ENCODE assay signal across 15 cellular contexts in the genomic region with DNA sequence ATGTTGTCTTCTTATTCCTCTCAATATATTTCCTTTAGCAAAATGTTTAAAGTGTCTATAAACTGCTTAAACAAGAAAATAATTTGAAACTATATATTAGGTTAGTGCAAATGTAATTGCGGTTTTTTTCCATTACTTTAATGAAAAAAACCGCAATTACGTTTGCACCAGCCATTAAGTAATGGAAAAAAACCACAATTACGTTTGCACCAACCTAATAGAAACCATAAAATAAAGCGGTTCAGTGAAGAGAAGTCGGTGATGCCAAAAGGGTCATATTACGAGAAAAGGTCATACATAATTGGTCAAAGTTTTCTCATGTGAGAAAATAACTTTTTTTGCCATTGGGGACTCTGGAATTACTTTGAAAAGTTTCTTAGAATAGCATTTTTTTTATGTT.
DNase-seq lines count a peak whose midpoint lies in the region; ATAC-seq lines count a peak whose summit lies in the region.
"Had no signal": no experiment of that assay in that cellular context is flagged by ENCODE, and none has a peak within 500 bp of the region (broad histone marks: within the 10 kb centered on the region; RNA-seq: fewer than 3 reads in every experiment).

No MANE protein-coding gene starts in this region.

- no peaks in the 10 kb centered on the region for H3F3A ChIP-seq in GM23248 (ENCODE audit: insufficient read depth)

- H3K27ac ChIP-seq in GM23248: no peak overlapping the region

- DNase-seq in GM23248 (peak; percentile 3), KBM-7 (peak; percentile 32), RPMI8226 (peak; percentile 4), fibroblast of peridontal ligament (ENCODE audit: extremely low read depth) (peak; percentile 2)
- no peak for DNase-seq in stimulated activated effector memory CD8-positive, alpha-beta T cell treated with anti-CD3 and anti-CD28 coated beads, Interleukin-12 subunit alpha, Interleukin-12 subunit beta, amount 100 ng/mL, for 72 hours (ENCODE audit: low spot score in 2 of 2)
- DNase-seq: BE2C; C1 segment of cervical spinal cord; Caco-2; CD4-positive, CD25-positive, alpha-beta regulatory T cell; CD8-positive, alpha-beta memory T cell; IMR-90 had no signal

- no peaks in the 10 kb centered on the region for H3K27me3 ChIP-seq in GM23248 (replicated peaks; ENCODE audit: insufficient read depth)
- H3K27me3 ChIP-seq: BE2C had no signal

- H3K36me3 Mint-ChIP-seq in stimulated activated effector memory CD8-positive, alpha-beta T cell treated with anti-CD3 and anti-CD28 coated beads, Interleukin-12 subunit alpha, Interleukin-12 subunit beta, amount 100 ng/mL, for 72 hours: no peaks in the 10 kb centered on the region
- H3K36me3 Mint-ChIP-seq: CD4-positive, CD25-positive, alpha-beta regulatory T cell; CD8-positive, alpha-beta memory T cell had no signal

- no peak overlapping the region for H3K4me2 ChIP-seq in GM23248 (ENCODE audit: unreplicated experiment)

- no peak overlapping the region for H2AFZ ChIP-seq in GM23248

- no peak overlapping the region for H3K4me3 ChIP-seq in GM23248
- H3K4me3 ChIP-seq: HAP-1, K562 had no signal

- H3K36me3 ChIP-seq in GM23248 (ENCODE audit: low read depth): no peaks in the 10 kb centered on the region
- H3K36me3 ChIP-seq: BE2C, HAP-1 had no signal

- no peaks in the 10 kb centered on the region for H3K9me3 ChIP-seq in GM23248 (ENCODE audit: low read depth)
- H3K9me3 ChIP-seq: BE2C, Caco-2, HAP-1 had no signal

- 42 to 44% methylated on average over 7 of the region's 7 CpGs for WGBS in GM23248 (ENCODE audit: low coverage in 1 of 2, low lambda C conversion rate in 2 of 2, missing lambda C conversion rate in 2 of 2), 2 experiments

- H3K4me1 ChIP-seq in GM23248 (ENCODE audit: insufficient read depth): no peaks in the 10 kb centered on the region
- H3K4me1 ChIP-seq: BE2C, Caco-2, HAP-1 had no signal

- no peak for ATAC-seq in stimulated activated effector memory CD8-positive, alpha-beta T cell treated with anti-CD3 and anti-CD28 coated beads, Interleukin-12 subunit alpha, Interleukin-12 subunit beta, amount 100 ng/mL, for 72 hours
- ATAC-seq in HG03432 (IDR thresholded peaks at IDR 0.05; ENCODE audit: unreplicated experiment) (no peak), GM18861 (IDR thresholded peaks at IDR 0.05; ENCODE audit: unreplicated experiment) (no peak)
- ATAC-seq: K562 had no signal

- H3K4me3 Mint-ChIP-seq in stimulated activated effector memory CD8-positive, alpha-beta T cell treated with anti-CD3 and anti-CD28 coated beads, Interleukin-12 subunit alpha, Interleukin-12 subunit beta, amount 100 ng/mL, for 72 hours: no peak overlapping the region
- H3K4me3 Mint-ChIP-seq: CD4-positive, CD25-positive, alpha-beta regulatory T cell; CD8-positive, alpha-beta memory T cell had no signal

- no peaks in the 10 kb centered on the region for H3K9me2 ChIP-seq in GM23248 (ENCODE audit: insufficient read depth)

- H3K4me1 Mint-ChIP-seq in stimulated activated effector memory CD8-positive, alpha-beta T cell treated with anti-CD3 and anti-CD28 coated beads, Interleukin-12 subunit alpha, Interleukin-12 subunit beta, amount 100 ng/mL, for 72 hours: no peaks in the 10 kb centered on the region
- H3K4me1 Mint-ChIP-seq: CD4-positive, CD25-positive, alpha-beta regulatory T cell; CD8-positive, alpha-beta memory T cell had no signal

- in situ Hi-C loops in GM23248 (cut with MboI): no loop called here
- in situ Hi-C loops in KBM-7 (cut with MboI; ENCODE audit: low pct_unique_long_range_greater_than_20kb, low sequenced_read_pairs): no loop called here

- H3K79me2 ChIP-seq in GM23248 (ENCODE audit: insufficient read depth): no peaks in the 10 kb centered on the region

- H3K27ac Mint-ChIP-seq in stimulated activated effector memory CD8-positive, alpha-beta T cell treated with anti-CD3 and anti-CD28 coated beads, Interleukin-12 subunit alpha, Interleukin-12 subunit beta, amount 100 ng/mL, for 72 hours: no peak overlapping the region
- H3K27ac Mint-ChIP-seq: CD4-positive, CD25-positive, alpha-beta regulatory T cell; CD8-positive, alpha-beta memory T cell had no signal

- no peaks in the 10 kb centered on the region for H3K9me3 Mint-ChIP-seq in stimulated activated effector memory CD8-positive, alpha-beta T cell treated with anti-CD3 and anti-CD28 coated beads, Interleukin-12 subunit alpha, Interleukin-12 subunit beta, amount 100 ng/mL, for 72 hours

- no peaks in the 10 kb centered on the region for H4K20me1 ChIP-seq in GM23248 (ENCODE audit: insufficient read depth)

- no peak overlapping the region for H3K9ac ChIP-seq in GM23248

Comparison
In these comparisons a context has a peak if more than half of its experiments do, and no peak if none do; other contexts are left out.
1. DNase-seq: peak in GM23248 (single experiment), KBM-7 (single experiment), RPMI8226 (single experiment) and fibroblast of peridontal ligament (single experiment); none in stimulated activated effector memory CD8-positive, alpha-beta T cell treated with anti-CD3 and anti-CD28 coated beads, Interleukin-12 subunit alpha, Interleukin-12 subunit beta, amount 100 ng/mL, for 72 hours (0 of 2).